In the genomic region with DNA sequence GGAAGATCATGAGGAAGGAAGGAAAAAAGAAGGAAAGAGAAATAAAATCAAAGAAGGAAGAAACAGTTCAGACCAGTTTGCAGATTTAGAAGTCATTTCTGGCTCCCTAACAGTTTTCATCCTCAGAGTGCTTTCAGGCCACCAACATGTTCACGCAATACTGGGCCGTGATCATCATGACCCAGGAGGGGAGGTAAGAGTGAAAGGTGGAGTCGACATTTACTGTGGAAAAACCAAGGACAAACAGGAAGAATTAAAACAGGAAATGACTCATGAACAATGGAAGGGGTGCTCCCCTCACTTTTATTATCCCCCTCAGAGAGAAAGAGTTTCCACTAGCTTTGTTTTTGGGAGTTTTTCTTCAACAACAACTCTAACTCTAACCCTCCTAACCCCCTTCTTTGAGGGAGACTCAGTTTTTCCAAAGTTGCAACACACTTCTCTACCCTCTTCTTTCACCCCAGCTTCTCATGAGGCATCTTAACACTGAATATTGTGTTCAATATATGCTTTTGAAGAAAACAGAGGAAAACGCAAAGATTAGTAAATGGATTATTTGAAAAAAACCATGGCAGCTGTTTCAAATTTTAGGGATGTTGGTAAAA, we compare ENCODE assay signal across 2 cellular contexts.
TF ChIP-seq lines count a peak whose summit lies in the region.

No MANE protein-coding gene starts in this region.

TF ChIP-seq in GM23338, 12 proteins besides CTCF, POLR2A, EP300 and RAD21 (continues in another document):
- TF ChIP-seq STAT1 (IDR thresholded peaks at IDR 0.05; ENCODE audit: unreplicated experiment) (no peak), POLR2AphosphoS5 (IDR thresholded peaks at IDR 0.05; ENCODE audit: low read depth) (no peak), ETS1 (IDR thresholded peaks at IDR 0.05) (no peak), EZH2 (IDR thresholded peaks at IDR 0.05; ENCODE audit: low read depth, unreplicated experiment) (no peak), NANOG (IDR thresholded peaks at IDR 0.05; ENCODE audit: borderline replicate concordance) (no peak), ZNF331 (CRISPR knock-in tag; IDR thresholded peaks at IDR 0.05; ENCODE audit: low read depth) (no peak), JUNB (IDR thresholded peaks at IDR 0.05; ENCODE audit: unreplicated experiment) (no peak), ZNF462 (CRISPR knock-in tag; IDR thresholded peaks at IDR 0.05) (no peak), ZNF114 (CRISPR knock-in tag; IDR thresholded peaks at IDR 0.05) (no peak), EZH2phosphoT487 (IDR thresholded peaks at IDR 0.05; ENCODE audit: unreplicated experiment) (no peak)

TF ChIP-seq in endothelial cell of umbilical vein, 7 proteins besides CTCF, POLR2A, EP300 and RAD21:
- no peak for TF ChIP-seq GATA2 (IDR thresholded peaks at IDR 0.05; ENCODE audit: insufficient read depth, insufficient read length, low read depth, low read length)
- TF ChIP-seq POLR2AphosphoS5 (IDR thresholded peaks at IDR 0.05; ENCODE audit: insufficient read depth, low read depth, low read length) = no peak
- TF ChIP-seq JUN (IDR thresholded peaks at IDR 0.05; ENCODE audit: borderline replicate concordance, insufficient read depth, insufficient read length, low read depth) = no peak
- no peak for TF ChIP-seq FOS (IDR thresholded peaks at IDR 0.05; ENCODE audit: borderline replicate concordance, insufficient read depth, low read length)
- TF ChIP-seq EZH2 (IDR thresholded peaks at IDR 0.05; ENCODE audit: borderline replicate concordance, low read depth, low read length, severe bottlenecking) = no peak
- TF ChIP-seq, protein P1, sequence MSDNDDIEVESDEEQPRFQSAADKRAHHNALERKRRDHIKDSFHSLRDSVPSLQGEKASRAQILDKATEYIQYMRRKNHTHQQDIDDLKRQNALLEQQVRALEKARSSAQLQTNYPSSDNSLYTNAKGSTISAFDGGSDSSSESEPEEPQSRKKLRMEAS (IDR thresholded peaks at IDR 0.05; ENCODE audit: insufficient read depth, insufficient read length) = no peak
- TF ChIP-seq MYC (IDR thresholded peaks at IDR 0.05; ENCODE audit: low read depth, low read length) = no peak
